24 cellular contexts compared by ENCODE assay signal in genomic region chr12:130636370-130636769, GRCh38.
"Had no signal": no experiment of that assay in that cellular context is flagged by ENCODE, and none has a peak within 500 bp of the region (broad histone marks: within the 10 kb centered on the region; RNA-seq: fewer than 3 reads in every experiment).

No MANE protein-coding gene starts in this region.

- H3K9me3 ChIP-seq: SK-N-SH had no signal

- H3K27ac Mint-ChIP-seq: IgD-negative memory B cell, T-cell had no signal

- DNase-seq: Kasumi-1, MM.1S, NCI-H1092 treated with DMSO at 0.1 percent for 48 hours, NCI-H1436, NCI-H187, NCI-H2081, NCI-H2171, NCI-H226, NCI-H446, NCI-H510A, NCI-H524 treated with DMSO at 0.1 percent for 48 hours, NCI-H69, NCI-H774, Right ventricle myocardium superior, RPMI8226, SK-N-SH, SW 1271, T-cell had no signal

- H3K9ac ChIP-seq: KMS-11, SK-N-SH had no signal

- H3K27ac ChIP-seq: HL-60, KMS-11 had no signal

- FAIRE-seq: HTR-8/SVneo, K562, RCC 7860 had no signal

- ATAC-seq: K562, T-cell had no signal

- H3K4me3 ChIP-seq: K562 had no signal

- H3K4me1 Mint-ChIP-seq: IgD-negative memory B cell, T-cell had no signal

- H3K4me3 Mint-ChIP-seq: IgD-negative memory B cell, T-cell had no signal

- H3K9me3 Mint-ChIP-seq: IgD-negative memory B cell, T-cell had no signal

- H3K4me2 ChIP-seq: KMS-11, SK-N-SH had no signal
